ENCODE assay signal across 1 cellular context in genomic region chr1:178682886-178683285, GRCh38.
TF ChIP-seq lines count a peak whose summit lies in the region.

No MANE protein-coding gene starts in this region.

TF ChIP-seq in A549, 52 proteins besides CTCF, POLR2A, EP300 and RAD21 (continued from another document):
- TF ChIP-seq, protein P1, sequence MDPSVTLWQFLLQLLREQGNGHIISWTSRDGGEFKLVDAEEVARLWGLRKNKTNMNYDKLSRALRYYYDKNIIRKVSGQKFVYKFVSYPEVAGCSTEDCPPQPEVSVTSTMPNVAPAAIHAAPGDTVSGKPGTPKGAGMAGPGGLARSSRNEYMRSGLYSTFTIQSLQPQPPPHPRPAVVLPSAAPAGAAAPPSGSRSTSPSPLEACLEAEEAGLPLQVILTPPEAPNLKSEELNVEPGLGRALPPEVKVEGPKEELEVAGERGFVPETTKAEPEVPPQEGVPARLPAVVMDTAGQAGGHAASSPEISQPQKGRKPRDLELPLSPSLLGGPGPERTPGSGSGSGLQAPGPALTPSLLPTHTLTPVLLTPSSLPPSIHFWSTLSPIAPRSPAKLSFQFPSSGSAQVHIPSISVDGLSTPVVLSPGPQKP (IDR thresholded peaks at IDR 0.05; ENCODE audit: low read depth, low read length) = no peak
TF ChIP-seq in A549: peak in this region for 0.
